20 cellular contexts compared by ENCODE assay signal in the genomic region with DNA sequence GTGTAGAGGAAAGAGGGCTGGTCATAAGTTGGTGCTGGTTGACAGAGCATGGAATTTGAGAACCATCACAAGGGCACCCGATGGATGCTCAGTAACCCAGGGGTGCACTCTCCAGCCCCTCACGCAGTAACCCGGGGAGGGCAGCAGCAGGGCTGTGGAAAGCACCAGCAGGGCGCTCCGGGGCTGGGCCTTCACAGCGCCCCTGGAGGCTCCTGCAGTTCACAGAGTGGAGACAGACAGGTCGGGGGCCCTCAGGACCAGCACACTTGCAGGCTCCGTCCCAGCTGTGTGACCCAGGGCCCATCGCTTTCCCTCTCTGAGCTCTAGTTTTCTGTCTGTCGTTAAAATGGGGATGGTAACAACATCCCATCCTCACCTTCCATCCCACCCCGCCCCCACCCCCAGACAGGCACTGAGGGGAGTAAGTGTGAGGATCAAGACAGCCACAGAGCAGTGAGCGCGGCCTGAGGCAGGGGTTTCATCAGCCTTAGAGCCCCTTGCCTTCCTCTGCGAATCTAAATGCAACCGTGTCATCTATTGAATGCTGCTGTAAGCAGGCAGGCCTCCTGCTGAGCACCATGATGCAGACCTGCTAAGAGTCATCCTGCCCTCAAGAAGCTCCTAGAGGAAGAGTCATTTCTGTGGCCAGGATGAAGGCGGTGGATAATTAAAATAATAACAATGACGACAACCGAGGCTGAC.
A peak's percentile ranks its signal among the peaks of the same experiment; 100 is the strongest.
DNase-seq lines count a peak whose midpoint lies in the region; TF ChIP-seq lines count a peak whose summit lies in the region.
"Had no signal": no experiment of that assay in that cellular context is flagged by ENCODE, and none has a peak within 500 bp of the region (broad histone marks: within the 10 kb centered on the region; RNA-seq: fewer than 3 reads in every experiment).

No MANE protein-coding gene starts in this region.

- H3K36me3 Mint-ChIP-seq in nephron progenitor cell (ENCODE audit: low read depth) = no peaks in the 10 kb centered on the region
- H3K36me3 Mint-ChIP-seq: CD8-positive, alpha-beta T cell had no signal

- H3K36me3 ChIP-seq in A673 (ENCODE audit: insufficient read depth, low read length, poor library complexity, severe bottlenecking) = no peaks in the 10 kb centered on the region
- H3K36me3 ChIP-seq in H7 (replicated peaks; ENCODE audit: control insufficient read depth, insufficient read depth, low read length) = no peaks in the 10 kb centered on the region
- no peaks in the 10 kb centered on the region for H3K36me3 ChIP-seq in MG63
- H3K36me3 ChIP-seq: SJSA1 had no signal

- peak overlapping the region; percentile 5 for H3K27ac ChIP-seq in A673 (ENCODE audit: low read depth, low read length, poor library complexity, severe bottlenecking)
- peak overlapping the region in 40 of 59 donors; percentile 5 to 88 (median 60) for H3K27ac ChIP-seq in dorsolateral prefrontal cortex
- H3K27ac ChIP-seq: C4-2B, PC-9, SJSA1 had no signal

- no TSS peak for BruUV-seq in A673 (replicated peaks; lab: Mats Ljungman, UMichigan)

- CTCF ChIA-PET in A673 (lab: Charles Lee) = no interaction called here

- no peak for TF ChIP-seq CTCF in A673 (conservative IDR thresholded peaks at IDR 0.05; ENCODE audit: low read depth, low read length)
- no peak for TF ChIP-seq CTCF in dorsolateral prefrontal cortex (IDR thresholded peaks at IDR 0.05 in 54 of 56, conservative IDR thresholded peaks at IDR 0.05 in 2 of 56; ENCODE audit: low read depth in 1 of 56, partially characterized antibody in 56 of 56)
- TF ChIP-seq CTCF in nephron progenitor cell (IDR thresholded peaks at IDR 0.05) = no peak

- H3K4me3 Mint-ChIP-seq in nephron progenitor cell = no peak overlapping the region
- H3K4me3 Mint-ChIP-seq: B cell; CD8-positive, alpha-beta T cell had no signal

- intact Hi-C loops in A673 (cut with micrococcal nuclease; ENCODE audit: unreplicated experiment) (no loop called here), dorsolateral prefrontal cortex (cut with DNase I) (loop anchor here in 1 of 2 donors (1.0 kb wide), 1 partner anchor 67 kb away; no protein-coding TSS in a partner anchor)

- no peak for DNase-seq in A673 (ENCODE audit: low spot score)
- peak; percentile 82 for DNase-seq in H7
- no peak for DNase-seq in dorsolateral prefrontal cortex
- no peak for DNase-seq in nephron progenitor cell
- DNase-seq in 8988T = no peak
- no peak for DNase-seq in HCEC 1CT
- no peak for DNase-seq in MG63
- DNase-seq: CD8-positive, alpha-beta T cell; GF-D8; NCI-H1105 treated with DMSO at 0.1 percent for 48 hours; NCI-H146; NCI-H1930; NCI-H2227 treated with DMSO at 0.1 percent for 48 hours; NCI-H526 treated with DMSO at 0.1 percent for 48 hours; PC-9; Right ventricle myocardium superior had no signal

- H3K4me3 ChIP-seq in A673 (ENCODE audit: low read depth, low read length, poor library complexity, severe bottlenecking) (no peak overlapping the region), H7 (ENCODE audit: insufficient read depth, low read depth, low read length) (no peak overlapping the region), dorsolateral prefrontal cortex (no peak overlapping the region), MG63 (no peak overlapping the region)
- H3K4me3 ChIP-seq: PC-9, SJSA1 had no signal

- H3K9me3 ChIP-seq in A673 (ENCODE audit: low read depth, low read length, poor library complexity, severe bottlenecking) (no peaks in the 10 kb centered on the region), MG63 (no peaks in the 10 kb centered on the region)
- H3K9me3 ChIP-seq: Caco-2, SJSA1 had no signal

- H3K27me3 ChIP-seq in A673 (replicated peaks; ENCODE audit: insufficient read depth, low read depth, low read length, poor library complexity) (no peaks in the 10 kb centered on the region), H7 (ENCODE audit: control insufficient read depth, insufficient read depth, low read length) (no peaks in the 10 kb centered on the region), dorsolateral prefrontal cortex (no peaks in the 10 kb centered on the region), MG63 (no peaks in the 10 kb centered on the region)

- POLR2A ChIA-PET in A673 (lab: Charles Lee; ENCODE audit: low non-redundant PET) = no interaction called here

- no peaks in the 10 kb centered on the region for H3K9me3 Mint-ChIP-seq in nephron progenitor cell
- H3K9me3 Mint-ChIP-seq: CD8-positive, alpha-beta T cell had no signal

- peaks cover 27% of the 10 kb centered on the region for H3K4me1 ChIP-seq in A673 (ENCODE audit: insufficient read depth, low read length, poor library complexity, severe bottlenecking)
- H3K4me1 ChIP-seq: Caco-2, SJSA1 had no signal

- peaks cover 26% of the 10 kb centered on the region for H3K4me1 Mint-ChIP-seq in nephron progenitor cell
- H3K4me1 Mint-ChIP-seq: B cell had no signal

- H3K27me3 Mint-ChIP-seq in nephron progenitor cell (ENCODE audit: low read depth, poor library complexity) = peaks cover 6% of the 10 kb centered on the region

- peak overlapping the region; percentile 8 for H3K27ac Mint-ChIP-seq in nephron progenitor cell
- H3K27ac Mint-ChIP-seq: B cell; CD8-positive, alpha-beta T cell had no signal
